16 cellular contexts compared by ENCODE assay signal in genomic region chr6:35683267-35683666, GRCh38. TPM values are rescaled to one million over a fixed set of nuclear protein-coding genes. Genes with fewer than 3 reads are reported as not detected.
DNase-seq lines count a peak whose midpoint lies in the region; ATAC-seq lines count a peak whose summit lies in the region.
"Had no signal": no experiment of that assay in that cellular context is flagged by ENCODE, and none has a peak within 500 bp of the region (broad histone marks: within the 10 kb centered on the region; RNA-seq: fewer than 3 reads in every experiment).

No MANE protein-coding gene starts in this region.

- no peaks in the 10 kb centered on the region for H3K9me3 Mint-ChIP-seq in activated CD4-positive, alpha-beta T cell treated with anti-CD3 and anti-CD28 coated beads, Interleukin-2, amount 10 ng/mL, durations not matched to agents 24 days and 14 days
- H3K9me3 Mint-ChIP-seq in stimulated activated naive CD8-positive, alpha-beta T cell treated with anti-CD3 and anti-CD28 coated beads, Interleukin-15, Interleukin-2, amounts not matched to agents 100 ng/mL and 50 ng/mL, for 24 hours, result no peaks in the 10 kb centered on the region
- H3K9me3 Mint-ChIP-seq in naive thymus-derived CD8-positive, alpha-beta T cell, result no peaks in the 10 kb centered on the region

- H3K4me3 ChIP-seq in SJCRH30, result no peak overlapping the region
- H3K4me3 ChIP-seq: HAP-1, PC-9 had no signal

- no peaks in the 10 kb centered on the region for H3K4me1 ChIP-seq in SJCRH30

- H3K36me3 ChIP-seq in SJCRH30, result no peaks in the 10 kb centered on the region; the same call in 1 of the 2 replicates
- H3K36me3 ChIP-seq: HAP-1 had no signal

- POLR2A ChIA-PET in naive thymus-derived CD8-positive, alpha-beta T cell (lab: Charles Lee), result interaction anchor here (0.6 to 2.2 kb wide), 6 partner anchors 10 to 239 kb away, joined by 4 to 21 read pairs (median 6); no protein-coding TSS in a partner anchor

- ATAC-seq in stimulated activated naive CD8-positive, alpha-beta T cell treated with anti-CD3 and anti-CD28 coated beads, Interleukin-15, Interleukin-2, amounts not matched to agents 100 U/mL and 50 U/mL, for 24 hours, result no peak
- ATAC-seq in naive thymus-derived CD8-positive, alpha-beta T cell, result no peak
- no peak for ATAC-seq in HG03565 (IDR thresholded peaks at IDR 0.05; ENCODE audit: unreplicated experiment)

- H3K4me3 Mint-ChIP-seq in activated CD4-positive, alpha-beta T cell treated with anti-CD3 and anti-CD28 coated beads, Interleukin-2, amount 10 ng/mL, durations not matched to agents 24 days and 14 days, result no peak overlapping the region
- no peak overlapping the region for H3K4me3 Mint-ChIP-seq in stimulated activated naive CD8-positive, alpha-beta T cell treated with anti-CD3 and anti-CD28 coated beads, Interleukin-15, Interleukin-2, amounts not matched to agents 100 ng/mL and 50 ng/mL, for 24 hours
- H3K4me3 Mint-ChIP-seq in naive thymus-derived CD8-positive, alpha-beta T cell, result peak overlapping the region in 5 of 10 donors; percentile 19 to 51 (median 33)

- H3K27me3 Mint-ChIP-seq in activated CD4-positive, alpha-beta T cell treated with anti-CD3 and anti-CD28 coated beads, Interleukin-2, amount 10 ng/mL, durations not matched to agents 24 days and 14 days, result no peaks in the 10 kb centered on the region
- no peaks in the 10 kb centered on the region for H3K27me3 Mint-ChIP-seq in stimulated activated naive CD8-positive, alpha-beta T cell treated with anti-CD3 and anti-CD28 coated beads, Interleukin-15, Interleukin-2, amounts not matched to agents 100 ng/mL and 50 ng/mL, for 24 hours
- no peaks in the 10 kb centered on the region for H3K27me3 Mint-ChIP-seq in naive thymus-derived CD8-positive, alpha-beta T cell

- H3K27ac ChIP-seq in SJCRH30, result no peak overlapping the region
- H3K27ac ChIP-seq: PC-9 had no signal

- intact Hi-C loops in activated CD4-positive, alpha-beta T cell treated with anti-CD3 and anti-CD28 coated beads, Interleukin-2, amount 10 ng/mL, durations not matched to agents 24 days and 14 days (cut with micrococcal nuclease), result no loop called here

- H3K9me3 ChIP-seq in SJCRH30 (replicated peaks), result no peaks in the 10 kb centered on the region
- H3K9me3 ChIP-seq: HAP-1 had no signal

- H3K4me1 Mint-ChIP-seq in activated CD4-positive, alpha-beta T cell treated with anti-CD3 and anti-CD28 coated beads, Interleukin-2, amount 10 ng/mL, durations not matched to agents 24 days and 14 days, result peaks cover 37% of the 10 kb centered on the region
- peaks cover 53% of the 10 kb centered on the region for H3K4me1 Mint-ChIP-seq in stimulated activated naive CD8-positive, alpha-beta T cell treated with anti-CD3 and anti-CD28 coated beads, Interleukin-15, Interleukin-2, amounts not matched to agents 100 ng/mL and 50 ng/mL, for 24 hours (ENCODE audit: low read depth)
- peaks cover 16 to 54% (median 46%) of the 10 kb centered on the region in 4 donors for H3K4me1 Mint-ChIP-seq in naive thymus-derived CD8-positive, alpha-beta T cell

- peak; percentile 52 for DNase-seq in activated CD4-positive, alpha-beta T cell treated with anti-CD3 and anti-CD28 coated beads, Interleukin-2, amount 10 ng/mL, durations not matched to agents 24 days and 14 days
- DNase-seq in activated CD4-positive, alpha-beta T cell treated with anti-CD3 and anti-CD28 coated beads for 1 hour, result no peak
- DNase-seq in stimulated activated naive CD8-positive, alpha-beta T cell treated with anti-CD3 and anti-CD28 coated beads, Interleukin-15, Interleukin-2, amounts not matched to agents 100 U/mL and 50 U/mL, for 24 hours, result no peak
- DNase-seq in naive thymus-derived CD8-positive, alpha-beta T cell, result no peak
- DNase-seq in SJCRH30 (no peak), NCI-H1417 (lab: John Stamatoyannopoulos, UW) (no peak)
- DNase-seq: DMS79 treated with DMSO at 0.1 percent for 48 hours, NCI-H1436 treated with DMSO at 0.1 percent for 48 hours, NCI-H2081, NCI-H510A, NCI-H82, PC-9 had no signal

- peaks cover 24% of the 10 kb centered on the region for H3K36me3 Mint-ChIP-seq in activated CD4-positive, alpha-beta T cell treated with anti-CD3 and anti-CD28 coated beads, Interleukin-2, amount 10 ng/mL, durations not matched to agents 24 days and 14 days (ENCODE audit: low read depth)
- peaks cover 15% of the 10 kb centered on the region for H3K36me3 Mint-ChIP-seq in stimulated activated naive CD8-positive, alpha-beta T cell treated with anti-CD3 and anti-CD28 coated beads, Interleukin-15, Interleukin-2, amounts not matched to agents 100 ng/mL and 50 ng/mL, for 24 hours (ENCODE audit: low read depth)
- H3K36me3 Mint-ChIP-seq in naive thymus-derived CD8-positive, alpha-beta T cell, result peaks cover 4 to 48% (median 16%) of the 10 kb centered on the region in 3 donors

- H3K27me3 ChIP-seq in SJCRH30, result no peaks in the 10 kb centered on the region

- no peak overlapping the region for H3K27ac Mint-ChIP-seq in activated CD4-positive, alpha-beta T cell treated with anti-CD3 and anti-CD28 coated beads, Interleukin-2, amount 10 ng/mL, durations not matched to agents 24 days and 14 days
- peak overlapping the region; percentile 55 for H3K27ac Mint-ChIP-seq in stimulated activated naive CD8-positive, alpha-beta T cell treated with anti-CD3 and anti-CD28 coated beads, Interleukin-15, Interleukin-2, amounts not matched to agents 100 ng/mL and 50 ng/mL, for 24 hours
- H3K27ac Mint-ChIP-seq in naive thymus-derived CD8-positive, alpha-beta T cell, result peak overlapping the region in 7 of 10 donors; percentile 39 to 94 (median 66)

RNA-seq across cellular contexts. Expression of gene FKBP5, which starts 5.4 kb away (rescaled TPM):
- 85.0 and 85.1 TPM in 2 replicates for total RNA-seq in activated CD4-positive, alpha-beta T cell treated with anti-CD3 and anti-CD28 coated beads, Interleukin-2, amount 10 ng/mL, durations not matched to agents 24 days and 14 days
- total RNA-seq in naive thymus-derived CD8-positive, alpha-beta T cell, result 10 to 100 TPM; 75.4 to 79.1 TPM
- polyA plus RNA-seq in naive thymus-derived CD8-positive, alpha-beta T cell, result 100 to 1,000 TPM; 108 to 297 (median 154) TPM
- total RNA-seq in SJCRH30 (2014; rRNA removed; shearing (Covaris generic)), result not detected in 2 replicates

RNA-seq across cellular contexts. Expression of gene ARMC12, which starts 53.6 kb away (rescaled TPM):
- total RNA-seq in activated CD4-positive, alpha-beta T cell treated with anti-CD3 and anti-CD28 coated beads, Interleukin-2, amount 10 ng/mL, durations not matched to agents 24 days and 14 days, result 0.58 and 0.64 TPM in 2 replicates
- 1 to 10 TPM; 1.9 to 2.0 TPM for total RNA-seq in naive thymus-derived CD8-positive, alpha-beta T cell
- polyA plus RNA-seq in naive thymus-derived CD8-positive, alpha-beta T cell, result 1 to 10 TPM in 2 of 3 donors, under 1 TPM in 1; 0.30 to 1.3 (median 1.2) TPM
- not detected in 2 replicates for total RNA-seq in SJCRH30 (2014; rRNA removed; shearing (Covaris generic))
- total RNA-seq: G401 had no signal

Comparison
In these comparisons a context has a peak if more than half of its experiments do, and no peak if none do; other contexts are left out.
1. RNA of gene FKBP5, which starts 5.4 kb away (total RNA-seq): 85.0 to 85.1 TPM in activated CD4-positive, alpha-beta T cell treated with anti-CD3 and anti-CD28 coated beads, Interleukin-2, amount 10 ng/mL, durations not matched to agents 24 days and 14 days and 75.4 to 79.1 TPM in naive thymus-derived CD8-positive, alpha-beta T cell; not detected in SJCRH30; every median in the first group is over 10 times any median in the second.